30 cellular contexts compared by ENCODE assay signal in genomic region chr3:170532573-170532972, GRCh38. TPM values are rescaled to one million over a fixed set of nuclear protein-coding genes. Genes with fewer than 3 reads are reported as not detected.
DNase-seq lines count a peak whose midpoint lies in the region; ATAC-seq and TF ChIP-seq lines count a peak whose summit lies in the region.
"Had no signal": no experiment of that assay in that cellular context is flagged by ENCODE, and none has a peak within 500 bp of the region (broad histone marks: within the 10 kb centered on the region; RNA-seq: fewer than 3 reads in every experiment).

No MANE protein-coding gene starts in this region.

- no peak overlapping the region for H3K27ac Mint-ChIP-seq in Calu3 (ENCODE audit: unreplicated experiment)
- H3K27ac Mint-ChIP-seq: activated CD4-positive, alpha-beta T cell treated with anti-CD3 and anti-CD28 coated beads, Interleukin-2, amount 10 ng/mL, durations not matched to agents 7 days and 5 days; activated CD8-positive, alpha-beta memory T cell treated with anti-CD3 and anti-CD28 coated beads, Interleukin-2, amount 10 ng/mL, durations not matched to agents 7 days and 5 days; B cell; CD8-positive, alpha-beta memory T cell; nephron; stimulated activated naive B cell treated with anti-CD40 and anti-IgM and Interleukin-4, amounts not matched to agents 10 μg/mL and 1 μg/mL and 100 μg/mL, for 72 hours; T-helper 2 cell treated with Interferon-gamma antibody and Interleukin-4, amounts not matched to agents 5 μg/mL and 100 μg/mL, for 36 hours had no signal

- DNase-seq in NCI-H748 (lab: John Stamatoyannopoulos, UW; ENCODE audit: unreplicated experiment) (peak; percentile 40), NCI-H748 treated with DMSO at 0.1 percent for 48 hours (lab: John Stamatoyannopoulos, UW) (no peak), NCI-H1105 treated with DMSO at 0.1 percent for 48 hours (lab: John Stamatoyannopoulos, UW) (peak; percentile 52), NCI-H2171 (lab: John Stamatoyannopoulos, UW) (peak; percentile 88), dorsolateral prefrontal cortex (no peak), AG08395 (ENCODE audit: low spot score) (no peak), Calu3 (no peak)
- DNase-seq: activated CD4-positive, alpha-beta T cell treated with anti-CD3 and anti-CD28 coated beads, Interleukin-2, amount 10 ng/mL, durations not matched to agents 7 days and 5 days; activated CD8-positive, alpha-beta memory T cell treated with anti-CD3 and anti-CD28 coated beads, Interleukin-2, amount 10 ng/mL, durations not matched to agents 7 days and 5 days; activated naive CD4-positive, alpha-beta T cell treated with anti-CD3 and anti-CD28 coated beads, Interleukin-2, amount 50 U/mL, for 16 hours; CD8-positive, alpha-beta memory T cell; cortex of kidney; NCI-H1092 treated with DMSO at 0.1 percent for 48 hours; NCI-H446; ovary; stimulated activated CD4-positive, alpha-beta T cell treated with anti-CD3 and anti-CD28 coated beads, Interleukin-4, amount 100 ng/mL, for 1 hour; stimulated activated naive B cell treated with anti-CD40 and anti-IgM and Interleukin-4, amounts not matched to agents 10 μg/mL and 1 μg/mL and 100 μg/mL, for 72 hours had no signal

- H3K36me3 Mint-ChIP-seq in Calu3 (ENCODE audit: insufficient read depth, unreplicated experiment): peaks cover 5% of the 10 kb centered on the region
- H3K36me3 Mint-ChIP-seq: activated CD8-positive, alpha-beta memory T cell treated with anti-CD3 and anti-CD28 coated beads, Interleukin-2, amount 10 ng/mL, durations not matched to agents 7 days and 5 days; CD8-positive, alpha-beta memory T cell; stimulated activated naive B cell treated with anti-CD40 and anti-IgM and Interleukin-4, amounts not matched to agents 10 μg/mL and 1 μg/mL and 100 μg/mL, for 72 hours had no signal

- H3K4me1 Mint-ChIP-seq in Calu3 (ENCODE audit: low read depth, unreplicated experiment): no peaks in the 10 kb centered on the region
- H3K4me1 Mint-ChIP-seq: activated CD4-positive, alpha-beta T cell treated with anti-CD3 and anti-CD28 coated beads, Interleukin-2, amount 10 ng/mL, durations not matched to agents 7 days and 5 days; activated CD8-positive, alpha-beta memory T cell treated with anti-CD3 and anti-CD28 coated beads, Interleukin-2, amount 10 ng/mL, durations not matched to agents 7 days and 5 days; B cell; CD8-positive, alpha-beta memory T cell; stimulated activated naive B cell treated with anti-CD40 and anti-IgM and Interleukin-4, amounts not matched to agents 10 μg/mL and 1 μg/mL and 100 μg/mL, for 72 hours had no signal

- no peaks in the 10 kb centered on the region for H3K27me3 ChIP-seq in dorsolateral prefrontal cortex
- H3K27me3 ChIP-seq: ovary, right atrium auricular region, uterus had no signal

- peak overlapping the region in 30 of 59 donors; percentile 0 to 78 (median 57) for H3K27ac ChIP-seq in dorsolateral prefrontal cortex
- H3K27ac ChIP-seq: A549, cardiac muscle cell, ovary, right atrium auricular region, RWPE1, suprapubic skin, uterus had no signal

- BruUV-seq in Calu3 (replicated peaks; lab: Mats Ljungman, UMichigan): no TSS peak

- peaks cover 67% of the 10 kb centered on the region for H3K27me3 Mint-ChIP-seq in Calu3 (ENCODE audit: unreplicated experiment)

- intact Hi-C loops in dorsolateral prefrontal cortex (cut with DNase I) (no loop called here), Calu3 (cut with micrococcal nuclease; ENCODE audit: unreplicated experiment) (no loop called here)

- H3K4me3 ChIP-seq in dorsolateral prefrontal cortex: no peak overlapping the region
- H3K4me3 ChIP-seq: A549, cardiac muscle cell, GM12878, ovary, right atrium auricular region, suprapubic skin, uterus had no signal

- no peak overlapping the region for H3K4me3 Mint-ChIP-seq in Calu3 (ENCODE audit: low read depth, unreplicated experiment)
- H3K4me3 Mint-ChIP-seq: activated CD4-positive, alpha-beta T cell treated with anti-CD3 and anti-CD28 coated beads, Interleukin-2, amount 10 ng/mL, durations not matched to agents 7 days and 5 days; activated CD8-positive, alpha-beta memory T cell treated with anti-CD3 and anti-CD28 coated beads, Interleukin-2, amount 10 ng/mL, durations not matched to agents 7 days and 5 days; B cell; CD8-positive, alpha-beta memory T cell; nephron; stimulated activated naive B cell treated with anti-CD40 and anti-IgM and Interleukin-4, amounts not matched to agents 10 μg/mL and 1 μg/mL and 100 μg/mL, for 72 hours; T-helper 2 cell treated with Interferon-gamma antibody and Interleukin-4, amounts not matched to agents 5 μg/mL and 100 μg/mL, for 36 hours had no signal

- H3K9me3 Mint-ChIP-seq in Calu3 (ENCODE audit: low read depth, unreplicated experiment): no peaks in the 10 kb centered on the region
- H3K9me3 Mint-ChIP-seq: activated CD4-positive, alpha-beta T cell treated with anti-CD3 and anti-CD28 coated beads, Interleukin-2, amount 10 ng/mL, durations not matched to agents 7 days and 5 days; CD8-positive, alpha-beta memory T cell; nephron; stimulated activated naive B cell treated with anti-CD40 and anti-IgM and Interleukin-4, amounts not matched to agents 10 μg/mL and 1 μg/mL and 100 μg/mL, for 72 hours; T-helper 2 cell treated with Interferon-gamma antibody and Interleukin-4, amounts not matched to agents 5 μg/mL and 100 μg/mL, for 36 hours had no signal

- TF ChIP-seq CTCF in dorsolateral prefrontal cortex (IDR thresholded peaks at IDR 0.05 in 54 of 56, conservative IDR thresholded peaks at IDR 0.05 in 2 of 56; ENCODE audit: low read depth in 1 of 56, partially characterized antibody in 56 of 56): no peak
- TF ChIP-seq CTCF in Calu3 (IDR thresholded peaks at IDR 0.05; ENCODE audit: unreplicated experiment): no peak

- CTCF ChIA-PET in Calu3 (lab: Charles Lee): no interaction called here

- no peak for ATAC-seq in HG03045 (IDR thresholded peaks at IDR 0.05; ENCODE audit: unreplicated experiment)
- ATAC-seq: A549; activated CD8-positive, alpha-beta memory T cell treated with anti-CD3 and anti-CD28 coated beads, Interleukin-2, amount 10 ng/mL, durations not matched to agents 7 days and 5 days; GM12878; stimulated activated naive B cell treated with anti-CD40 and anti-IgM and Interleukin-4, amounts not matched to agents 10 μg/mL and 1 μg/mL and 100 μg/mL, for 72 hours had no signal

RNA-seq across cellular contexts. Expression of gene SLC7A14, which starts 53.3 kb away (rescaled TPM):
- total RNA-seq in dorsolateral prefrontal cortex (10 to 100 TPM in 119 of 120 experiments, 1 to 10 TPM in 1; 9.7 to 52.5 (median 32.6) TPM), Calu3 (2022) (not detected in 2 replicates)
- total RNA-seq: activated CD4-positive, alpha-beta T cell treated with anti-CD3 and anti-CD28 coated beads, Interleukin-2, amount 10 ng/mL, durations not matched to agents 7 days and 5 days; activated CD8-positive, alpha-beta memory T cell treated with anti-CD3 and anti-CD28 coated beads, Interleukin-2, amount 10 ng/mL, durations not matched to agents 7 days and 5 days; B cell; cardiac muscle cell; CD8-positive, alpha-beta memory T cell; GM12878; H4; lower leg skin; right atrium auricular region; suprapubic skin had no signal

Comparison
In these comparisons a context has a peak if more than half of its experiments do, and no peak if none do; other contexts are left out.
1. DNase-seq: peak in NCI-H748 (single experiment), NCI-H1105 treated with DMSO at 0.1 percent for 48 hours (single experiment) and NCI-H2171 (single experiment); none in NCI-H748 treated with DMSO at 0.1 percent for 48 hours (single experiment), dorsolateral prefrontal cortex (0 of 10), AG08395 (single experiment) and Calu3 (single experiment).
2. RNA of gene SLC7A14, which starts 53.3 kb away (total RNA-seq): 9.7 to 52.5 TPM in dorsolateral prefrontal cortex; not detected in Calu3; every median in the first group is over 10 times any median in the second.